Comparison of ENCODE assay signal across 8 cellular contexts in genomic region chr18:7203601-7204000, GRCh38. TPM values are rescaled to one million over a fixed set of nuclear protein-coding genes. Genes with fewer than 3 reads are reported as not detected.
"Had no signal": no experiment of that assay in that cellular context is flagged by ENCODE, and none has a peak within 500 bp of the region (broad histone marks: within the 10 kb centered on the region; RNA-seq: fewer than 3 reads in every experiment).

No MANE protein-coding gene starts in this region.

RNA-seq across cellular contexts. Expression of gene LRRC30, which starts 27.3 kb away (rescaled TPM):
- total RNA-seq: LHCN-M2, MCF 10A, OCI-LY7, PC-9, Right ventricle myocardium inferior, RPMI7951, SJCRH30, SK-MEL-5 had no signal
